ENCODE assay signal across 9 cellular contexts in genomic region chr3:143974877-143975238, GRCh38. TPM values are rescaled to one million over a fixed set of nuclear protein-coding genes. Genes with fewer than 3 reads are reported as not detected.
DNase-seq lines count a peak whose midpoint lies in the region; ATAC-seq and TF ChIP-seq lines count a peak whose summit lies in the region.
"Had no signal": no experiment of that assay in that cellular context is flagged by ENCODE, and none has a peak within 500 bp of the region (broad histone marks: within the 10 kb centered on the region; RNA-seq: fewer than 3 reads in every experiment).

No MANE protein-coding gene starts in this region.

- no peaks in the 10 kb centered on the region for H3K9me3 Mint-ChIP-seq in progenitor cell of endocrine pancreas (ENCODE audit: low read depth)

- no peaks in the 10 kb centered on the region for H3K27me3 Mint-ChIP-seq in progenitor cell of endocrine pancreas

- H3K27me3 ChIP-seq in GM06990 (replicated peaks; ENCODE audit: control insufficient read depth, insufficient read depth, low read length), result no peaks in the 10 kb centered on the region
- H3K27me3 ChIP-seq: adrenal gland had no signal

- TF ChIP-seq CTCF in GM06990 (IDR thresholded peaks at IDR 0.05; ENCODE audit: insufficient read depth, low read length, poor library complexity, severe bottlenecking) (no peak), progenitor cell of endocrine pancreas (IDR thresholded peaks at IDR 0.05; ENCODE audit: unreplicated experiment) (no peak)

- no peaks in the 10 kb centered on the region for H3K36me3 Mint-ChIP-seq in progenitor cell of endocrine pancreas (ENCODE audit: insufficient read depth)

- ATAC-seq in HG03135 (IDR thresholded peaks at IDR 0.05; ENCODE audit: unreplicated experiment), result no peak
- ATAC-seq in GM21528 (IDR thresholded peaks at IDR 0.05; ENCODE audit: low FRiP score, unreplicated experiment), result no peak

- peak overlapping the region; percentile 90 for H3K4me3 Mint-ChIP-seq in progenitor cell of endocrine pancreas (ENCODE audit: low read depth)

- no peaks in the 10 kb centered on the region for H3K36me3 ChIP-seq in GM06990 (ENCODE audit: control insufficient read depth, insufficient read depth, low read length)
- H3K36me3 ChIP-seq: adrenal gland had no signal

- H3K4me1 Mint-ChIP-seq in progenitor cell of endocrine pancreas (ENCODE audit: low read depth), result peaks cover 28% of the 10 kb centered on the region

- no peak for DNase-seq in GM06990 (ENCODE audit: extremely low read depth, insufficient read length)
- peak; percentile 72 for DNase-seq in RKO (ENCODE audit: low spot score)
- peak; percentile 90 for DNase-seq in erythroblast (lab: John Stamatoyannopoulos, UW)
- no peak for DNase-seq in progenitor cell of endocrine pancreas (ENCODE audit: low spot score, unreplicated experiment)
- DNase-seq in SIG-M5 (lab: John Stamatoyannopoulos, UW), result no peak
- no peak for DNase-seq in activated gamma-delta T cell (lab: John Stamatoyannopoulos, UW)

- TF ChIP-seq POLR2A in erythroblast (IDR thresholded peaks at IDR 0.05; ENCODE audit: low read length), result peak; percentile 83

- peak overlapping the region; percentile 85 for H3K27ac Mint-ChIP-seq in progenitor cell of endocrine pancreas

- H3K4me3 ChIP-seq in GM06990 (replicated peaks; ENCODE audit: low read depth, low read length), result peak overlapping the region; percentile 98

RNA-seq across cellular contexts. Expression of gene DIPK2A, which starts 3.2 kb away (rescaled TPM):
- 35.4 and 37.0 TPM in 2 replicates for total RNA-seq in progenitor cell of endocrine pancreas

Comparison
In these comparisons a context has a peak if more than half of its experiments do, and no peak if none do; other contexts are left out.
1. DNase-seq: peak in RKO (single experiment) and erythroblast (2 of 2); none in GM06990 (single experiment), progenitor cell of endocrine pancreas (single experiment), SIG-M5 (single experiment) and activated gamma-delta T cell (single experiment).